In the genomic region with DNA sequence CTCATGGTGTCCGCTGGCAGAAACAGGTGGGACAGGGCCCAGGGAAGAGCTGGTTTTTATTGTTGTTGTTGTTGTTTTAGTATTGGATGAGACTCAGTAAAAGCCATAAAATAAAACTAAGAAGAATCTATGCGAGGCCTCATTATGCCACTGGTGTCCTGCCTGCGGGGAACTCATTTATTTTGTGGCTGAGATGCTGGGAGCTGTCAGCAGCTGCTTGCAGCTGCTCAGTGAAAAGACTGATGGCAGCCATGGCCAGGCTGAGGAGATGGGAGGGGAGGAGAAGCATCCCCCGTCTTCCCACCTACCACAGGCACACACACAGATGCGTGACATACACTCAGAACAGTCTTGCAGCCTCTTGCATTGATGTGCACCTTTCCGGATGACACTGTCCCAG, we compare ENCODE assay signal across 21 cellular contexts. TPM values are rescaled to one million over a fixed set of nuclear protein-coding genes. Genes with fewer than 3 reads are reported as not detected.
DNase-seq lines count a peak whose midpoint lies in the region; ATAC-seq and TF ChIP-seq lines count a peak whose summit lies in the region.
"Had no signal": no experiment of that assay in that cellular context is flagged by ENCODE, and none has a peak within 500 bp of the region (broad histone marks: within the 10 kb centered on the region; RNA-seq: fewer than 3 reads in every experiment).

No MANE protein-coding gene starts in this region.

- POLR2A ChIA-PET in A673 (lab: Charles Lee; ENCODE audit: low non-redundant PET) = no interaction called here

- peaks cover 22% of the 10 kb centered on the region for H3K27me3 Mint-ChIP-seq in brain

- no TSS peak for BruUV-seq in A673 (replicated peaks; lab: Mats Ljungman, UMichigan)

- TF ChIP-seq CTCF in A673 (conservative IDR thresholded peaks at IDR 0.05; ENCODE audit: low read depth, low read length) (no peak), brain (conservative IDR thresholded peaks at IDR 0.05) (no peak), mucosa of descending colon (IDR thresholded peaks at IDR 0.05) (no peak), sigmoid colon (IDR thresholded peaks at IDR 0.05) (no peak), tibial artery (IDR thresholded peaks at IDR 0.05) (no peak)

- H3K27me3 ChIP-seq in A673 (replicated peaks; ENCODE audit: insufficient read depth, low read depth, low read length, poor library complexity) (no peaks in the 10 kb centered on the region), sigmoid colon (no peaks in the 10 kb centered on the region), tibial artery (peaks cover 0 to 27% of the 10 kb centered on the region in 2 donors)
- H3K27me3 ChIP-seq: breast epithelium, right lobe of liver had no signal

- H3K36me3 Mint-ChIP-seq in brain = no peaks in the 10 kb centered on the region
- H3K36me3 Mint-ChIP-seq: activated CD4-positive, alpha-beta memory T cell treated with anti-CD3 and anti-CD28 coated beads for 36 hours; activated naive CD8-positive, alpha-beta T cell treated with anti-CD3 and anti-CD28 coated beads for 36 hours; CD14-positive monocyte had no signal

- H3K9me3 ChIP-seq in A673 (ENCODE audit: low read depth, low read length, poor library complexity, severe bottlenecking) (no peaks in the 10 kb centered on the region), mucosa of descending colon (no peaks in the 10 kb centered on the region), sigmoid colon (no peaks in the 10 kb centered on the region), tibial artery (no peaks in the 10 kb centered on the region)
- H3K9me3 ChIP-seq: A549, breast epithelium, right lobe of liver had no signal

- peaks cover 56% of the 10 kb centered on the region for H3K4me1 Mint-ChIP-seq in brain
- H3K4me1 Mint-ChIP-seq: CD14-positive monocyte had no signal

- peak; percentile 57 for DNase-seq in A673 (ENCODE audit: low spot score)
- no peak for DNase-seq in mucosa of descending colon
- no peak for DNase-seq in sigmoid colon
- no peak for DNase-seq in tibial artery
- DNase-seq in anterior cingulate cortex (lab: John Stamatoyannopoulos, UW) = no peak
- DNase-seq: activated CD4-positive, alpha-beta memory T cell treated with anti-CD3 and anti-CD28 coated beads for 36 hours; activated naive CD8-positive, alpha-beta T cell treated with anti-CD3 and anti-CD28 coated beads for 36 hours; activated T-cell treated with anti-CD3 and anti-CD28 coated beads, Interleukin-2, amount 50 U/mL, for 4 hours; NCI-H1092 treated with DMSO at 0.1 percent for 48 hours; NCI-H2107; NCI-H774; occipital lobe; right lobe of liver had no signal

- ATAC-seq in mucosa of descending colon = peak; percentile 25
- no peak for ATAC-seq in HG02763 (IDR thresholded peaks at IDR 0.05; ENCODE audit: unreplicated experiment)
- ATAC-seq in HG02852 (IDR thresholded peaks at IDR 0.05; ENCODE audit: unreplicated experiment) = no peak
- ATAC-seq: A549; activated T-cell treated with anti-CD3 and anti-CD28 coated beads, Interleukin-2, amount 50 U/mL, for 4 hours; esophagus mucosa had no signal

- H3K9me3 Mint-ChIP-seq in brain = peaks cover 0 to 3% (median 0%) of the 10 kb centered on the region in 5 experiments
- H3K9me3 Mint-ChIP-seq: activated CD4-positive, alpha-beta memory T cell treated with anti-CD3 and anti-CD28 coated beads for 36 hours; activated naive CD8-positive, alpha-beta T cell treated with anti-CD3 and anti-CD28 coated beads for 36 hours; activated T-cell treated with anti-CD3 and anti-CD28 coated beads, Interleukin-2, amount 50 U/mL, for 4 hours had no signal

- H3K27ac ChIP-seq in A673 (ENCODE audit: low read depth, low read length, poor library complexity, severe bottlenecking) (no peak overlapping the region), sigmoid colon (peak overlapping the region; percentile 61 to 84 (median 78)), tibial artery (no peak overlapping the region)
- H3K27ac ChIP-seq: KMS-11, right lobe of liver had no signal

- no peak for TF ChIP-seq POLR2A in sigmoid colon (IDR thresholded peaks at IDR 0.05)

- H3K4me3 ChIP-seq in A673 (ENCODE audit: low read depth, low read length, poor library complexity, severe bottlenecking) (no peak overlapping the region), mucosa of descending colon (no peak overlapping the region), sigmoid colon (no peak overlapping the region), tibial artery (no peak overlapping the region)
- H3K4me3 ChIP-seq: A549, breast epithelium, right lobe of liver had no signal

- H3K4me3 Mint-ChIP-seq in brain = peak overlapping the region in 3 of 5 experiments; percentile 4 to 63 (median 35)
- H3K4me3 Mint-ChIP-seq: activated CD4-positive, alpha-beta memory T cell treated with anti-CD3 and anti-CD28 coated beads for 36 hours; activated naive CD8-positive, alpha-beta T cell treated with anti-CD3 and anti-CD28 coated beads for 36 hours; activated T-cell treated with anti-CD3 and anti-CD28 coated beads, Interleukin-2, amount 50 U/mL, for 4 hours; CD14-positive monocyte had no signal

- H3K4me1 ChIP-seq in A673 (ENCODE audit: insufficient read depth, low read length, poor library complexity, severe bottlenecking) = peaks cover 28% of the 10 kb centered on the region
- H3K4me1 ChIP-seq in mucosa of descending colon (ENCODE audit: low read depth) = no peaks in the 10 kb centered on the region
- peaks cover 0 to 60% (median 39%) of the 10 kb centered on the region in 4 donors for H3K4me1 ChIP-seq in sigmoid colon
- H3K4me1 ChIP-seq in tibial artery = no peaks in the 10 kb centered on the region
- H3K4me1 ChIP-seq: right lobe of liver had no signal

- WGBS in sigmoid colon, 2 donors = 72 to 80% methylated on average over 6 of the region's 6 CpGs

- CTCF ChIA-PET in A673 (lab: Charles Lee) = interaction anchor here (1.5 kb wide), 1 partner anchor 45 kb away, joined by 3 read pairs; no protein-coding TSS in a partner anchor

- no peak for TF ChIP-seq EP300 in sigmoid colon (IDR thresholded peaks at IDR 0.05)

- intact Hi-C loops in A673 (cut with micrococcal nuclease; ENCODE audit: unreplicated experiment) = no loop called here
- intact Hi-C loops in mucosa of descending colon (cut with DNase I, micrococcal nuclease) = no loop called here
- intact Hi-C loops in sigmoid colon (cut with DNase I) = no loop called here
- intact Hi-C loops in tibial artery (cut with DNase I; ENCODE audit: low total_unique reads) = no loop called here

- H3K36me3 ChIP-seq in A673 (ENCODE audit: insufficient read depth, low read length, poor library complexity, severe bottlenecking) (no peaks in the 10 kb centered on the region), mucosa of descending colon (ENCODE audit: low read depth) (no peaks in the 10 kb centered on the region), sigmoid colon (no peaks in the 10 kb centered on the region), tibial artery (no peaks in the 10 kb centered on the region)
- H3K36me3 ChIP-seq: breast epithelium, right lobe of liver had no signal

- H3K27ac Mint-ChIP-seq in brain = peak overlapping the region; percentile 19 to 97 (median 87)
- H3K27ac Mint-ChIP-seq: activated CD4-positive, alpha-beta memory T cell treated with anti-CD3 and anti-CD28 coated beads for 36 hours; activated naive CD8-positive, alpha-beta T cell treated with anti-CD3 and anti-CD28 coated beads for 36 hours had no signal

RNA-seq across cellular contexts. Expression of a gene that starts 7.7 kb away (rescaled TPM):
- total RNA-seq in A673 (2021) (45.9 and 62.6 TPM in 2 replicates), mucosa of descending colon (10 to 100 TPM in 2 of 3 donors, 1 to 10 TPM in 1; 4.7 to 84.9 (median 11.0) TPM), sigmoid colon (100 to 1,000 TPM; 104 to 180 (median 164) TPM)
- polyA plus RNA-seq in brain (ENCODE audit: insufficient read depth, low read depth, low replicate concordance) (17.6 TPM), sigmoid colon (10 to 100 TPM in 1 of 3 donors, 1 to 10 TPM in 2; 1.4 to 12.1 (median 9.0) TPM)

Comparison
In these comparisons a context has a peak if more than half of its experiments do, and no peak if none do; other contexts are left out.
1. H3K27ac ChIP-seq: peak in sigmoid colon (4 of 4); none in A673 (single experiment) and tibial artery (0 of 2).